3 cellular contexts compared by ENCODE assay signal in genomic region chr2:71021394-71021793, GRCh38. TPM values are rescaled to one million over a fixed set of nuclear protein-coding genes. Genes with fewer than 3 reads are reported as not detected.
"Had no signal": no experiment of that assay in that cellular context is flagged by ENCODE, and none has a peak within 500 bp of the region (broad histone marks: within the 10 kb centered on the region; RNA-seq: fewer than 3 reads in every experiment).

No MANE protein-coding gene starts in this region.

RNA-seq across cellular contexts. Expression of gene ANKRD53, which starts 43.0 kb away (rescaled TPM):
- polyA plus RNA-seq: naive thymus-derived CD4-positive, alpha-beta T cell; naive thymus-derived CD8-positive, alpha-beta T cell; neural cell had no signal
